17 cellular contexts compared by ENCODE assay signal in the genomic region with DNA sequence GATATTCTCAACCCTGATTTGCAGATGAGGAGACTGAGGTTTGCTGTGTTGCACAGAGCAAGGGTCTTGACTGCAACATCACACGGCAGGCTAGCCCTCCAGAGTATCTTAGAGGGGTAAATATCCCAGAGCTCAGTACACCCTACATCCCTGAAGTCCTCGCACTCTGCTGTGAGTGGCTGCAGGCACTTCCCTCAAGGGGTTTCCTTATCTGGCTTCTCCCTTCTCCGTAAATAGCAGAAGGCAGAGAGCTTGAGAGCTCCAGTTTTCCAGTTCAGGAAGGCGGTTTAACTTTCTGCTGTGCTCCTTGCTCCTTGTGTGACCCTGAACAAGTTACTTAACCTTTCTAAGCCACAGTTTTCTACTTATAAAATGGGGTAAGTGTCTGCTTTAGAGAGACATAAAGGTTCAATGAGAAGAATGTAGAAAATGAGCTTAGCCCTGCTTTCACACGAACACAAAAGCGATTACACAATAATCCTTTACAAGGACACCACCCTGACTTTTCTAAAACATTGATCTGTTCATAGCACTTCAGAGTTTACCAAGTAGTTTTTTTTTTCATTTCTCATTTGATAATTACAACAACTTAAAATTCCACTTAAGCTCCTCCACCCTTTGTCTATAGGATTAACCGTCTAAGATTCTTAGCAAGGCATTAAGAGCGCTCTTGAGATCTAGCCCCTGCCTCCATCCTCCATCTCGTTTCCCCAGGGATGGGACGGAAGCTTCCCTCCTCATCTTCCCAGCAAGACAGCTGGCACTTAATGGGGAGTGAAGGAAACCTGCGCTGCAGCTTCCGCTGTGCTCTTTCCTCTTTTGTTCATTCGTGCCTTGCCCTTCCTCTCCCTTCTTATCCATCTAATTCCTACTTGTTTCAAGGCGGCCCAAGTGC.
A peak's percentile ranks its signal among the peaks of the same experiment; 100 is the strongest.
DNase-seq lines count a peak whose midpoint lies in the region; ATAC-seq and TF ChIP-seq lines count a peak whose summit lies in the region.
"Had no signal": no experiment of that assay in that cellular context is flagged by ENCODE, and none has a peak within 500 bp of the region (broad histone marks: within the 10 kb centered on the region; RNA-seq: fewer than 3 reads in every experiment).

No MANE protein-coding gene starts in this region.

- DNase-seq in DND-41 (no peak), NCI-H524 (lab: John Stamatoyannopoulos, UW) (peak; percentile 96 to 98), fibroblast of peridontal ligament (ENCODE audit: extremely low read depth) (peak; percentile 5), OCI-M2 (lab: John Stamatoyannopoulos, UW; ENCODE audit: unreplicated experiment) (no peak), DMS53 treated with DMSO at 0.1 percent for 48 hours (lab: John Stamatoyannopoulos, UW; ENCODE audit: unreplicated experiment) (no peak)
- no peak for DNase-seq in stimulated activated CD8-positive, alpha-beta memory T cell treated with anti-CD3 and anti-CD28 coated beads, Interleukin-4, amount 100 ng/mL, for 48 hours
- DNase-seq: activated CD4-positive, alpha-beta T cell treated with anti-CD3 and anti-CD28 coated beads for 36 hours; activated naive CD8-positive, alpha-beta T cell treated with anti-CD3 and anti-CD28 coated beads, Interleukin-2, amount 50 U/mL, for 24 hours; activated T-cell treated with anti-CD3 and anti-CD28 coated beads, Interleukin-2, amount 50 U/mL, for 1 hour; NCI-H2081 treated with DMSO at 0.1 percent for 48 hours; psoas muscle; stimulated activated CD4-positive, alpha-beta T cell treated with anti-CD3 and anti-CD28 coated beads, Interleukin-1b, Interleukin-23, amount 100 ng/mL, for 48 hours; T-cell; uterus had no signal

- TF ChIP-seq CTCF in DND-41 (IDR thresholded peaks at IDR 0.05; ENCODE audit: borderline replicate concordance, extremely low read depth, low read length, poor library complexity, severe bottlenecking) = no peak

- ATAC-seq in DND-41 (ENCODE audit: insufficient read depth, low read depth) (0 out of 3 replicates have a peak, but pooled peaks have one; percentile 22), GM18870 (IDR thresholded peaks at IDR 0.05; ENCODE audit: unreplicated experiment) (no peak)
- ATAC-seq: activated CD4-positive, alpha-beta T cell treated with anti-CD3 and anti-CD28 coated beads for 36 hours; activated naive CD8-positive, alpha-beta T cell treated with anti-CD3 and anti-CD28 coated beads, Interleukin-2, amount 50 U/mL, for 24 hours; esophagus mucosa; T-cell had no signal

- H3K4me1 ChIP-seq in DND-41 (ENCODE audit: insufficient read depth, low read length) (no peaks in the 10 kb centered on the region), muscle layer of duodenum (ENCODE audit: control insufficient read depth in 1 of 2, insufficient read depth in 2 of 2, low read length in 2 of 2) (peaks cover 0 to 9% of the 10 kb centered on the region in 2 donors)
- H3K4me1 ChIP-seq: psoas muscle, uterus had no signal

- no peak overlapping the region for H3K9ac ChIP-seq in DND-41 (ENCODE audit: low read depth, low read length)

- no peaks in the 10 kb centered on the region for H3K79me2 ChIP-seq in DND-41 (ENCODE audit: insufficient read depth, low read length)

- H3K4me3 ChIP-seq in DND-41 (ENCODE audit: low read depth in 1 of 2, low read length in 2 of 2) (no peak overlapping the region), muscle layer of duodenum (ENCODE audit: low read depth in 1 of 2, low read length in 2 of 2) (no peak overlapping the region)
- H3K4me3 ChIP-seq: psoas muscle, uterus had no signal

- H3K9me3 ChIP-seq in DND-41 (ENCODE audit: insufficient read depth, low read length, severe bottlenecking) = no peaks in the 10 kb centered on the region
- peaks cover 0 to 4% of the 10 kb centered on the region in 2 donors for H3K9me3 ChIP-seq in muscle layer of duodenum (ENCODE audit: control insufficient read depth in 1 of 2, low read length in 2 of 2)
- H3K9me3 ChIP-seq: psoas muscle, uterus had no signal

- H3K27ac ChIP-seq in DND-41 (ENCODE audit: low read length) (no peak overlapping the region), muscle layer of duodenum (ENCODE audit: low read length) (peak overlapping the region; percentile 6)
- H3K27ac ChIP-seq: psoas muscle, uterus had no signal

- H3K36me3 ChIP-seq in DND-41 (ENCODE audit: insufficient read depth, low read length) (peaks cover 10% of the 10 kb centered on the region; the same call in 1 of the 2 replicates), muscle layer of duodenum (ENCODE audit: control insufficient read depth in 1 of 2, insufficient read depth in 2 of 2, low read length in 2 of 2) (peaks cover 0 to 11% of the 10 kb centered on the region in 2 donors)
- H3K36me3 ChIP-seq: uterus had no signal

- H3K27me3 ChIP-seq in DND-41 (ENCODE audit: insufficient read depth, low read length, poor library complexity) = no peaks in the 10 kb centered on the region
- H3K27me3 ChIP-seq in muscle layer of duodenum (ENCODE audit: low read depth, low read length) = no peaks in the 10 kb centered on the region
- H3K27me3 ChIP-seq: uterus had no signal

- H4K20me1 ChIP-seq in DND-41 (ENCODE audit: insufficient read depth, low read length) = no peaks in the 10 kb centered on the region

- no peak overlapping the region for H3K4me2 ChIP-seq in DND-41 (ENCODE audit: insufficient read depth, low read length)

- no peak overlapping the region for H2AFZ ChIP-seq in DND-41 (ENCODE audit: low read depth, low read length)

Comparison
In these comparisons a context has a peak if more than half of its experiments do, and no peak if none do; other contexts are left out.
1. DNase-seq: peak in NCI-H524 (2 of 2) and fibroblast of peridontal ligament (single experiment); none in DND-41 (single experiment), OCI-M2 (single experiment), DMS53 treated with DMSO at 0.1 percent for 48 hours (single experiment) and stimulated activated CD8-positive, alpha-beta memory T cell treated with anti-CD3 and anti-CD28 coated beads, Interleukin-4, amount 100 ng/mL, for 48 hours (single experiment).